8 cellular contexts compared by ENCODE assay signal in genomic region chr9:469672-470040, GRCh38. TPM values are rescaled to one million over a fixed set of nuclear protein-coding genes. Genes with fewer than 3 reads are reported as not detected.
DNase-seq lines count a peak whose midpoint lies in the region; ATAC-seq and TF ChIP-seq lines count a peak whose summit lies in the region.

No MANE protein-coding gene starts in this region.

- H2AFZ ChIP-seq in neuronal stem cell (ENCODE audit: low read length): peak overlapping the region; percentile 95

- peak overlapping the region; percentile 99 for H3K4me3 Mint-ChIP-seq in T-helper 2 cell treated with Interferon-gamma antibody and Interleukin-4, amounts not matched to agents 5 μg/mL and 100 μg/mL, for 36 hours

- peak overlapping the region; percentile 94 for H3K27ac Mint-ChIP-seq in T-helper 2 cell treated with Interferon-gamma antibody and Interleukin-4, amounts not matched to agents 5 μg/mL and 100 μg/mL, for 36 hours

- TF ChIP-seq EP300 in esophagus muscularis mucosa (IDR thresholded peaks at IDR 0.05): no peak

- peak overlapping the region; percentile 91 for H3K18ac ChIP-seq in neuronal stem cell (ENCODE audit: low read length)

- peaks cover 0 to 25% (median 0%) of the 10 kb centered on the region in 11 experiments; a peak in 11 of 22 replicates for H3K36me3 ChIP-seq in BLaER1 treated with 17β-estradiol and CSF1 and Interleukin-3, amounts not matched to agents 10 nM and 100 nM
- H3K36me3 ChIP-seq in esophagus muscularis mucosa (peaks cover 0 to 14% (median 0%) of the 10 kb centered on the region in 4 donors), neuronal stem cell (replicated peaks in 1 of 2; ENCODE audit: control insufficient read depth in 2 of 2, insufficient read depth in 2 of 2, low read length in 2 of 2) (peaks cover 0 to 2% of the 10 kb centered on the region in 2 donors)

- no peaks in the 10 kb centered on the region for H3K27me3 Mint-ChIP-seq in T-helper 2 cell treated with Interferon-gamma antibody and Interleukin-4, amounts not matched to agents 5 μg/mL and 100 μg/mL, for 36 hours (ENCODE audit: low read depth)

- H3K14ac ChIP-seq in neuronal stem cell (ENCODE audit: low read length): peak overlapping the region; percentile 14

- H4K20me1 ChIP-seq in BLaER1 treated with 17β-estradiol and CSF1 and Interleukin-3, amounts not matched to agents 10 nM and 100 nM: no peaks in the 10 kb centered on the region

- no peak overlapping the region for H2BK120ac ChIP-seq in neuronal stem cell (ENCODE audit: low read depth, low read length)

- no peaks in the 10 kb centered on the region for H3K79me1 ChIP-seq in neuronal stem cell (ENCODE audit: low read depth, low read length)

- peak overlapping the region; percentile 56 to 79 (median 72) for H3K9ac ChIP-seq in BLaER1 treated with 17β-estradiol and CSF1 and Interleukin-3, amounts not matched to agents 10 nM and 100 nM
- H3K9ac ChIP-seq in neuronal stem cell (ENCODE audit: low read depth, low read length, poor library complexity): peak overlapping the region; percentile 50

- H3K9me3 ChIP-seq in BLaER1 treated with 17β-estradiol and CSF1 and Interleukin-3, amounts not matched to agents 10 nM and 100 nM (replicated peaks in 1 of 11): no peaks in the 10 kb centered on the region
- no peaks in the 10 kb centered on the region for H3K9me3 ChIP-seq in esophagus muscularis mucosa
- H3K9me3 ChIP-seq in neuronal stem cell (replicated peaks in 1 of 2; ENCODE audit: control insufficient read depth in 2 of 2, insufficient read depth in 1 of 2, low read depth in 1 of 2, low read length in 2 of 2): no peaks in the 10 kb centered on the region

- H3K4me2 ChIP-seq in BLaER1 treated with 17β-estradiol and CSF1 and Interleukin-3, amounts not matched to agents 10 nM and 100 nM: peak overlapping the region; percentile 78 to 97 (median 89)
- H3K4me2 ChIP-seq in neuronal stem cell (ENCODE audit: insufficient read depth, low read length, poor library complexity, severe bottlenecking): peak overlapping the region; percentile 91

- H3K23ac ChIP-seq in neuronal stem cell (ENCODE audit: low read depth, low read length, poor library complexity): no peak overlapping the region

- H3K36me3 Mint-ChIP-seq in T-helper 2 cell treated with Interferon-gamma antibody and Interleukin-4, amounts not matched to agents 5 μg/mL and 100 μg/mL, for 36 hours (ENCODE audit: low read depth): peaks cover 18% of the 10 kb centered on the region

- no peak overlapping the region for H2BK12ac ChIP-seq in neuronal stem cell (ENCODE audit: low read length)

- H3K4me1 Mint-ChIP-seq in T-helper 2 cell treated with Interferon-gamma antibody and Interleukin-4, amounts not matched to agents 5 μg/mL and 100 μg/mL, for 36 hours (ENCODE audit: low read depth): peaks cover 19% of the 10 kb centered on the region

- H2BK15ac ChIP-seq in neuronal stem cell (ENCODE audit: low read length): peak overlapping the region; percentile 47

- H4K91ac ChIP-seq in neuronal stem cell (ENCODE audit: low read depth, low read length, poor library complexity): no peak overlapping the region

- ATAC-seq in GM18868 (IDR thresholded peaks at IDR 0.05; ENCODE audit: unreplicated experiment): peak; percentile 23
- ATAC-seq in HG03103 (IDR thresholded peaks at IDR 0.05; ENCODE audit: low read depth, unreplicated experiment): peak; percentile 27

- peak overlapping the region; percentile 54 to 73 (median 62) for H3K4me3 ChIP-seq in BLaER1 treated with 17β-estradiol and CSF1 and Interleukin-3, amounts not matched to agents 10 nM and 100 nM
- H3K4me3 ChIP-seq in esophagus muscularis mucosa (peak overlapping the region; percentile 62 to 73 (median 64)), neuronal stem cell (ENCODE audit: low read length in 2 of 2) (peak overlapping the region; percentile 61 to 79)

- TF ChIP-seq POLR2A in esophagus muscularis mucosa (IDR thresholded peaks at IDR 0.05; ENCODE audit: low read depth): no peak

- WGBS in esophagus muscularis mucosa: 12% methylated on average over 10 of the region's 19 CpGs
- WGBS in neuronal stem cell (ENCODE audit: extremely low coverage in 2 of 2, insufficient read length in 2 of 2, insufficient replicate concordance in 1 of 2), 2 donors: no CpG with 5 or more reads among the region's 19 CpGs

- H3K9me3 Mint-ChIP-seq in T-helper 2 cell treated with Interferon-gamma antibody and Interleukin-4, amounts not matched to agents 5 μg/mL and 100 μg/mL, for 36 hours: no peaks in the 10 kb centered on the region

- no peak overlapping the region for H3K4ac ChIP-seq in neuronal stem cell (ENCODE audit: low read length)

- intact Hi-C loops in esophagus muscularis mucosa (cut with DNase I): loop anchor here (5.0 to 10.0 kb wide), 3 partner anchors 33 to 335 kb away; partner anchors contain the start of gene KANK1

- DNase-seq in T-helper 2 cell treated with Interferon-gamma antibody and Interleukin-4, amounts not matched to agents 5 μg/mL and 100 μg/mL, for 36 hours (ENCODE audit: low spot score): peak; percentile 25
- DNase-seq in esophagus muscularis mucosa (ENCODE audit: extremely low spot score) (no peak), neuronal stem cell (ENCODE audit: low spot score) (no peak), KG1 (lab: John Stamatoyannopoulos, UW) (no peak)
- DNase-seq in effector CD8-positive, alpha-beta T cell (lab: John Stamatoyannopoulos, UW): no peak

- peaks cover 23 to 29% (median 27%) of the 10 kb centered on the region in 10 experiments for H3K4me1 ChIP-seq in BLaER1 treated with 17β-estradiol and CSF1 and Interleukin-3, amounts not matched to agents 10 nM and 100 nM
- peaks cover 10 to 25% (median 21%) of the 10 kb centered on the region in 4 donors for H3K4me1 ChIP-seq in esophagus muscularis mucosa
- peaks cover 5 to 9% of the 10 kb centered on the region in 2 donors for H3K4me1 ChIP-seq in neuronal stem cell (ENCODE audit: control insufficient read depth in 2 of 2, insufficient read depth in 1 of 2, low read depth in 1 of 2, low read length in 2 of 2)

- no peak overlapping the region for H2BK5ac ChIP-seq in neuronal stem cell (ENCODE audit: low read length)

- no peak overlapping the region for H2AK5ac ChIP-seq in neuronal stem cell (ENCODE audit: low read depth, low read length)

- no peak overlapping the region for H4K8ac ChIP-seq in neuronal stem cell (ENCODE audit: low read depth, low read length)

- H3K27ac ChIP-seq in BLaER1 treated with 17β-estradiol and CSF1 and Interleukin-3, amounts not matched to agents 10 nM and 100 nM: peak overlapping the region in 10 of 11 experiments; percentile 14 to 71 (median 58); a peak in 20 of 22 replicates
- peak overlapping the region; percentile 58 to 83 (median 74) for H3K27ac ChIP-seq in esophagus muscularis mucosa (replicated peaks in 1 of 4)
- H3K27ac ChIP-seq in neuronal stem cell (replicated peaks; ENCODE audit: low read length): no peak overlapping the region

- no peaks in the 10 kb centered on the region for H3K27me3 ChIP-seq in BLaER1 treated with 17β-estradiol and CSF1 and Interleukin-3, amounts not matched to agents 10 nM and 100 nM
- no peaks in the 10 kb centered on the region for H3K27me3 ChIP-seq in esophagus muscularis mucosa
- no peaks in the 10 kb centered on the region for H3K27me3 ChIP-seq in neuronal stem cell (ENCODE audit: control insufficient read depth in 3 of 3, insufficient read depth in 3 of 3, low read depth in 1 of 3, low read length in 3 of 3)

- TF ChIP-seq CTCF in esophagus muscularis mucosa (IDR thresholded peaks at IDR 0.05): no peak

RNA-seq across cellular contexts. Expression of gene KANK1, which starts 34.8 kb away (rescaled TPM):
- total RNA-seq in esophagus muscularis mucosa: 100 to 1,000 TPM; 133 to 470 (median 153) TPM
- 9.1 TPM for polyA plus RNA-seq in neuronal stem cell (2013, experiment 1 of 2)
- polyA plus RNA-seq in neuronal stem cell (2013, experiment 2 of 2): 8.3 TPM
